In the genomic region with DNA sequence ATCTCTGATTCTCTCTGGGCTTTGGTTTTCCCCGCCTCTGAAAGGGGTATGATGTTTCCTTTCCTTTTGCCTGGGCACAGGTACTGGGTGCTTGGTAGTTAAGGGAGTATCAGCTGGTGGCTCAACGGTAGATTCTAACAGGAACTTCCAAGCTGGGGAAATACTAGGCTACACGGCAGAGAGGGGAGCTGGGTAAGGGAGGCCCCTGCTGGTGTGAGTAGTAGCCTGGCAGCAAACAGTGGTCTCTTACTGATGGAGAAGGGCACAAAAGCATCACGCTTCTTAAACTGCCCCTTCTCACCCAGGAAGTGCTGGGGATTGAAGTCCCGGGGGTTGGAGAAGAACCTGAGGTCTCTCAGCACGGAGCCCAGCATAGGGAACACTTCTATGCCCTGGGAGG, we compare ENCODE assay signal across 1 cellular context.
TF ChIP-seq lines count a peak whose summit lies in the region.

No MANE protein-coding gene starts in this region.

TF ChIP-seq in endothelial cell of umbilical vein, 7 proteins besides CTCF, POLR2A, EP300 and RAD21 (continued from another document):
- TF ChIP-seq POLR2AphosphoS5 (IDR thresholded peaks at IDR 0.05; ENCODE audit: insufficient read depth, low read depth, low read length) (no peak), MYC (IDR thresholded peaks at IDR 0.05; ENCODE audit: low read depth, low read length) (no peak), JUN (IDR thresholded peaks at IDR 0.05; ENCODE audit: borderline replicate concordance, insufficient read depth, insufficient read length, low read depth) (no peak)
